ENCODE assay signal across 1 cellular context in genomic region chr11:95152878-95153856, GRCh38.
TF ChIP-seq lines count a peak whose summit lies in the region.

No MANE protein-coding gene starts in this region.

TF ChIP-seq in K562, 482 proteins besides CTCF, POLR2A, EP300 and RAD21 (continued from another document):
- TF ChIP-seq NCOA1 (IDR thresholded peaks at IDR 0.05; ENCODE audit: low read depth) (peak; percentile 92), NCOR1 (IDR thresholded peaks at IDR 0.05) (peak; percentile 100), KAT7 (CRISPR knock-in tag; IDR thresholded peaks at IDR 0.05; ENCODE audit: borderline replicate concordance) (no peak), JUNB (CRISPR knock-in tag; conservative IDR thresholded peaks at IDR 0.05) (no peak), ELF1 (tag; IDR thresholded peaks at IDR 0.05) (no peak), COPS2 (conservative IDR thresholded peaks at IDR 0.05) (no peak), CHD1 (IDR thresholded peaks at IDR 0.05; ENCODE audit: low read length) (no peak), GATAD2A (IDR thresholded peaks at IDR 0.05) (no peak), ZNF79 (CRISPR knock-in tag; IDR thresholded peaks at IDR 0.05; ENCODE audit: low read depth) (no peak), NR2C2 (CRISPR knock-in tag; IDR thresholded peaks at IDR 0.05) (no peak), NR2C2 (tag; IDR thresholded peaks at IDR 0.05) (no peak), THAP12 (CRISPR knock-in tag; IDR thresholded peaks at IDR 0.05) (no peak), CCAR2 (IDR thresholded peaks at IDR 0.05; ENCODE audit: low read depth, low read length) (no peak), TCF7L2 (IDR thresholded peaks at IDR 0.05; ENCODE audit: low read depth, low read length) (no peak), AFF1 (IDR thresholded peaks at IDR 0.05; ENCODE audit: low read depth in 1 of 2, partially characterized antibody in 2 of 2) (peak in 1 of 2 experiments; percentile 93), ZZZ3 (IDR thresholded peaks at IDR 0.05) (no peak), SRSF3 (IDR thresholded peaks at IDR 0.05; ENCODE audit: insufficient read depth, low read length) (no peak), ZNF77 (CRISPR knock-in tag; IDR thresholded peaks at IDR 0.05) (no peak), KAT2B (IDR thresholded peaks at IDR 0.05; ENCODE audit: low read depth, low read length) (no peak), ZNF76 (CRISPR knock-in tag; IDR thresholded peaks at IDR 0.05; ENCODE audit: borderline replicate concordance) (no peak), BCLAF1 (IDR thresholded peaks at IDR 0.05; ENCODE audit: borderline replicate concordance in 1 of 2, control insufficient read depth in 1 of 2, low read depth in 2 of 2, low read length in 1 of 2) (0 out of 4 replicates have a peak, but pooled peaks of 1 of the 2 experiments have one; percentile 52), SIRT6 (IDR thresholded peaks at IDR 0.05; ENCODE audit: low read depth, low read length) (no peak), ZBTB26 (CRISPR knock-in tag; IDR thresholded peaks at IDR 0.05) (no peak), SAP30 (IDR thresholded peaks at IDR 0.05; ENCODE audit: borderline replicate concordance, insufficient read depth, low read depth, low read length, poor library complexity, severe bottlenecking) (no peak), SOX6 (IDR thresholded peaks at IDR 0.05) (peak; percentile 97), ZKSCAN1 (IDR thresholded peaks at IDR 0.05; ENCODE audit: low read depth, low read length) (peak; percentile 52; the same call in 1 of the 2 replicates), ZNF41 (CRISPR knock-in tag; conservative IDR thresholded peaks at IDR 0.05) (no peak), SRSF9 (IDR thresholded peaks at IDR 0.05; ENCODE audit: borderline replicate concordance, low read depth, low read length) (no peak), MITF (IDR thresholded peaks at IDR 0.05) (no peak; the same call in 1 of the 2 replicates), HNRNPH1 (optimal IDR thresholded peaks at IDR 0.05; ENCODE audit: low read depth, low read length) (no peak), WHSC1 (IDR thresholded peaks at IDR 0.05; ENCODE audit: low read length) (no peak), ZNF121 (CRISPR knock-in tag; conservative IDR thresholded peaks at IDR 0.05) (no peak), ZNF830 (CRISPR knock-in tag; IDR thresholded peaks at IDR 0.05) (no peak)
- TF ChIP-seq, protein P1, sequence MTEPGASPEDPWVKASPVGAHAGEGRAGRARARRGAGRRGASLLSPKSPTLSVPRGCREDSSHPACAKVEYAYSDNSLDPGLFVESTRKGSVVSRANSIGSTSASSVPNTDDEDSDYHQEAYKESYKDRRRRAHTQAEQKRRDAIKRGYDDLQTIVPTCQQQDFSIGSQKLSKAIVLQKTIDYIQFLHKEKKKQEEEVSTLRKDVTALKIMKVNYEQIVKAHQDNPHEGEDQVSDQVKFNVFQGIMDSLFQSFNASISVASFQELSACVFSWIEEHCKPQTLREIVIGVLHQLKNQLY (CRISPR knock-in tag; conservative IDR thresholded peaks at IDR 0.05): no peak
